7 cellular contexts compared by ENCODE assay signal in the genomic region with DNA sequence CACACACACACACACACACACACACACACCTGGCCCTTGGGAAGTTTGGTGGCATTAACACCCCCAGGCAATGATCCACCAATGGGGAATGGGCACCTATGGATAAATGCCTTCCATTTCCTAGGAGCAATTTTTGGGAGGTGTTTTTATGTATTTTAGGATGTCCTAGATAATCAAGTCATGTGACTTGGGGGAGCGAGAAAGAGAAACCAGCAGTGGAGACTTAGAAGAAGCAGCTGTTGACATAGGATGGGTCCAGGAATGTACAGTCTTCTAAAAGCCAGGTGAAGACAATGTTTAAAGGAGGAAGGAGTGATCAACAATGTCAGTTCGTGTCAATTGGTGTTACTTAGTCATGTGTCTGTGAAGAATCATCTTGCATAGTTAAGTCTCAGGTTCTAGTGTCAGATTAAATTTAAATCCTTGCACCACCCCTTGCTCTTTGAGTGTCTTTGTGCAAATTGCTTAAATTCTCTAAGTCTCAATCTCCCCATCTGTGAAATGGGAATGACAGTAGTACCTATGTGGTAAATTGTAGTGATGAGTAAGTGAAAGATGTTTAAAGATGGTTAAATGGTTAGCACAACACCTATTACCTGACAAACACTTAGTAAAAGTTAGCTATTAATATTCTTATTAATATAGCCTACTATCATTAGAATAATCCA.
"Had no signal": no experiment of that assay in that cellular context is flagged by ENCODE, and none has a peak within 500 bp of the region (broad histone marks: within the 10 kb centered on the region; RNA-seq: fewer than 3 reads in every experiment).

No MANE protein-coding gene starts in this region.

- H3K27ac ChIP-seq: HL-60, KMS-11 had no signal

- H3K27me3 Mint-ChIP-seq: IgD-negative memory B cell had no signal

- DNase-seq: IMR-90, KBM-7, KG1 had no signal

- H3K4me2 ChIP-seq: KMS-11 had no signal

- FAIRE-seq: HTR-8/SVneo had no signal

- H3K9ac ChIP-seq: KMS-11 had no signal
